Comparison of ENCODE assay signal across 20 cellular contexts in the genomic region with DNA sequence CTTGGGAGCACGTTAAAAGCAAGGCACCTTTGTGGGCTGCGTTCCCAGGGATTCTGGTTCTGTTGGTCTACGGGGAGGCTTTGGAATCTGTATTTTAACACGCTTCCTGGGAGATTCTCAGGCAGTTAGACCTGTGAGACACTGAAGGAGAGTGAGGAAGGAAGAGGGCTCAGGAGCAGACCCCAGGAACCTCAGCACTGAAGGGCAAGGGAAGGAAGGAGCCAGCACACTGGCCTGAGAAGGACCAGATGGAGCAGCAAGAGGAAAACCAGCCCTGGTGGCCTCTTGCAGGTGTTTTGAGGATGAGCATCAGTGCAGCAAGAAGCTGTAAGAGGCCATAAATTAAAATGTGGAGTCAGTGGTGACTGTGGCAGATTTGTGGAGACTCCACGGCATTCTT.
A peak's percentile ranks its signal among the peaks of the same experiment; 100 is the strongest.
DNase-seq lines count a peak whose midpoint lies in the region; ATAC-seq, FAIRE-seq and TF ChIP-seq lines count a peak whose summit lies in the region.
"Had no signal": no experiment of that assay in that cellular context is flagged by ENCODE, and none has a peak within 500 bp of the region (broad histone marks: within the 10 kb centered on the region; RNA-seq: fewer than 3 reads in every experiment).

No MANE protein-coding gene starts in this region.

- no peak overlapping the region for H3K56ac ChIP-seq in H9 (ENCODE audit: insufficient read length, low read depth, low read length)

- no peaks in the 10 kb centered on the region for H3K9me3 Mint-ChIP-seq in H9
- H3K9me3 Mint-ChIP-seq: CD4-positive, alpha-beta T cell; HFFc6 had no signal

- H2AK5ac ChIP-seq in H9 (ENCODE audit: insufficient read length, low read length) = no peak overlapping the region

- TF ChIP-seq CTCF in H9 (conservative IDR thresholded peaks at IDR 0.05) = no peak

- H3K18ac ChIP-seq in H9 (ENCODE audit: insufficient read length, low read depth, low read length) = no peak overlapping the region

- DNase-seq in H9 (no peak), T-helper 17 cell (no peak), left lobe of liver (ENCODE audit: low spot score) (peak; percentile 21), NCI-H774 (lab: John Stamatoyannopoulos, UW) (no peak), T-helper 9 cell (no peak), urothelium cell line (ENCODE audit: low spot score) (no peak)
- DNase-seq in stimulated activated CD8-positive, alpha-beta memory T cell treated with anti-CD3 and anti-CD28 coated beads, Interleukin-4, amount 100 ng/mL, for 48 hours = peak; percentile 2
- DNase-seq: AML-193; Caco-2; CD4-positive, alpha-beta T cell; GM23248; HFFc6 had no signal

- no peak overlapping the region for H2BK20ac ChIP-seq in H9 (ENCODE audit: low read depth, low read length, poor library complexity, severe bottlenecking)

- H2BK5ac ChIP-seq in H9 (ENCODE audit: insufficient read length, low read length) = no peak overlapping the region

- no peak overlapping the region for H2BK15ac ChIP-seq in H9 (ENCODE audit: low read depth, low read length)

- peaks cover 12 to 20% of the 10 kb centered on the region in 2 experiments for H3K4me1 Mint-ChIP-seq in H9
- peaks cover 7% of the 10 kb centered on the region for H3K4me1 Mint-ChIP-seq in T-helper 17 cell

- H3K79me2 ChIP-seq in H9 (ENCODE audit: insufficient read depth, low read length) = no peaks in the 10 kb centered on the region

- H3K4me3 Mint-ChIP-seq in H9 (no peak overlapping the region), T-helper 17 cell (no peak overlapping the region)
- H3K4me3 Mint-ChIP-seq: CD4-positive, alpha-beta T cell; HFFc6 had no signal

- no peak overlapping the region for H3K4me2 ChIP-seq in H9 (ENCODE audit: insufficient read depth, insufficient read length, low read length)
- H3K4me2 ChIP-seq: A549 had no signal

- H3K27me3 Mint-ChIP-seq in H9 (ENCODE audit: low read depth) (peaks cover 21% of the 10 kb centered on the region), T-helper 17 cell (peaks cover 48% of the 10 kb centered on the region)
- H3K27me3 Mint-ChIP-seq: CD4-positive, alpha-beta T cell had no signal

- H3K79me1 ChIP-seq in H9 (ENCODE audit: insufficient read depth, low read depth, low read length, poor library complexity, severe bottlenecking) = no peaks in the 10 kb centered on the region

- no peak overlapping the region for H2AFZ ChIP-seq in H9 (ENCODE audit: low read length)
- H2AFZ ChIP-seq: GM23248 had no signal

- H3K4ac ChIP-seq in H9 (ENCODE audit: low read depth, low read length) = no peak overlapping the region

- H4K5ac ChIP-seq in H9 (ENCODE audit: insufficient read length, low read depth, low read length) = no peak overlapping the region

- no peak overlapping the region for H2BK120ac ChIP-seq in H9 (ENCODE audit: low read depth, low read length, poor library complexity, severe bottlenecking)

- H3K9me3 ChIP-seq in H9 (ENCODE audit: control insufficient read depth, low read depth, low read length) (no peaks in the 10 kb centered on the region), T-helper 17 cell (ENCODE audit: control insufficient read depth, low read length, poor library complexity, severe bottlenecking) (no peaks in the 10 kb centered on the region)
- H3K9me3 ChIP-seq: A549, Caco-2 had no signal

- H2BK12ac ChIP-seq in H9 (ENCODE audit: insufficient read length, low read depth, low read length) = no peak overlapping the region

- H3K23ac ChIP-seq in H9 (ENCODE audit: insufficient read length, low read depth, low read length) = no peak overlapping the region

- H4K8ac ChIP-seq in H9 (replicated peaks; ENCODE audit: insufficient read length, low read depth, low read length) = no peak overlapping the region

- ATAC-seq in T-helper 17 cell = no peak
- ATAC-seq in left lobe of liver = no peak
- ATAC-seq: A549, HCT116 had no signal

- FAIRE-seq in urothelium cell line (lab: Jason Lieb, UNC) = no peak
- FAIRE-seq: A549, D721Med, G401.6, GM12891, GM19239, H54 had no signal

- H3K27me3 ChIP-seq in H9 (ENCODE audit: insufficient read depth, low read length) = no peaks in the 10 kb centered on the region

- WGBS in H9 (ENCODE audit: extremely low coverage, insufficient read length, low lambda C conversion rate) = no CpG with 5 or more reads among the region's 5 CpGs

- H4K20me1 ChIP-seq in H9 (ENCODE audit: control insufficient read depth, insufficient read depth, insufficient read length) = no peaks in the 10 kb centered on the region

- no peak overlapping the region for H4K91ac ChIP-seq in H9 (ENCODE audit: insufficient read length, low read depth, low read length)

- peak overlapping the region in 2 of 3 experiments; percentile 10 to 53; a peak in 1 of 7 replicates for H3K27ac Mint-ChIP-seq in H9
- H3K27ac Mint-ChIP-seq in T-helper 17 cell = peak overlapping the region; percentile 83
- H3K27ac Mint-ChIP-seq: CD4-positive, alpha-beta T cell; HFFc6 had no signal

- no peak overlapping the region for H3T11ph ChIP-seq in H9 (ENCODE audit: low read length)

- no peak overlapping the region for H3K27ac ChIP-seq in H9 (ENCODE audit: insufficient read length, low read depth, low read length)
- H3K27ac ChIP-seq: A549, GM23248, HL-60 had no signal

- no peak overlapping the region for H3K14ac ChIP-seq in H9 (ENCODE audit: insufficient read depth, low read length)

- H3K4me1 ChIP-seq in H9 (ENCODE audit: insufficient read depth, low read length) = no peaks in the 10 kb centered on the region

- H3K36me3 Mint-ChIP-seq in H9 (ENCODE audit: insufficient read depth in 1 of 3, low read depth in 3 of 3) (no peaks in the 10 kb centered on the region), T-helper 17 cell (ENCODE audit: low read depth) (peaks cover 9% of the 10 kb centered on the region)

- H3K9ac ChIP-seq in H9 (ENCODE audit: extremely low read depth, insufficient read length, low read length) = no peak overlapping the region
- H3K9ac ChIP-seq: GM23248 had no signal

- H3K23me2 ChIP-seq in H9 (ENCODE audit: insufficient read length, low read depth, low read length, poor library complexity, severe bottlenecking) = no peaks in the 10 kb centered on the region

Comparison
In these comparisons a context has a peak if more than half of its experiments do, and no peak if none do; other contexts are left out.
1. DNase-seq: peak in left lobe of liver (single experiment) and stimulated activated CD8-positive, alpha-beta memory T cell treated with anti-CD3 and anti-CD28 coated beads, Interleukin-4, amount 100 ng/mL, for 48 hours (single experiment); none in H9 (single experiment), T-helper 17 cell (0 of 3), NCI-H774 (single experiment), T-helper 9 cell (single experiment) and urothelium cell line (single experiment).